In the genomic region with DNA sequence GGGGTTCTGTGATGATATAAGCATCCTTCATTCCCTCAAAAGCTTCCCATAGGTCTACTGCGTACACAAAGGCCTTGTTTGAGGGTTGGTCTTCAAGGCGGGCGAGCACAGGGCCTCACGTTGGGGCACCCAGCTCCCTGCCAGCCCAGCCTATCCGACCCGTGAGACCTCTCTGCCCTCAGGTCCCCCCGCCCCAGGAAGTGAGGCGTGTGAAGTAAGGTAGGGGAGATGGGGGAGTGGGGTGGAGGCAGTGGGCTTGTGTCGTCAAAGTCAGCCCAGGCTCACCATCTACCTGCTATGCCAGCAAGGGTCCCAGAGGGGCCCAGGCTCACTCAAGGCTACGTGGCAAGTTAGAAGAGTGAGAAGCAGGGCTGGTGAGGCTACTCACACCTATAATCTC, we compare ENCODE assay signal across 9 cellular contexts.
"Had no signal": no experiment of that assay in that cellular context is flagged by ENCODE, and none has a peak within 500 bp of the region (broad histone marks: within the 10 kb centered on the region; RNA-seq: fewer than 3 reads in every experiment).

No MANE protein-coding gene starts in this region.

- H3K4me3 Mint-ChIP-seq: GM23338, HFFc6 had no signal

- H3K4me1 ChIP-seq: HAP-1 had no signal

- H3K4me3 ChIP-seq: GM23338, HAP-1, K562 had no signal

- DNase-seq: HFFc6, IMR-90 had no signal

- H2AFZ ChIP-seq: GM23338 had no signal

- ATAC-seq: GM23338, HCT116, K562 had no signal

- H3K4me2 ChIP-seq: GM23338 had no signal

- H3K27ac Mint-ChIP-seq: GM23338, HFFc6 had no signal

- H3K36me3 ChIP-seq: HAP-1 had no signal

- H3K9me3 Mint-ChIP-seq: HFFc6 had no signal

- FAIRE-seq: H1, H54, HTR-8/SVneo, K562 had no signal
